In the genomic region with DNA sequence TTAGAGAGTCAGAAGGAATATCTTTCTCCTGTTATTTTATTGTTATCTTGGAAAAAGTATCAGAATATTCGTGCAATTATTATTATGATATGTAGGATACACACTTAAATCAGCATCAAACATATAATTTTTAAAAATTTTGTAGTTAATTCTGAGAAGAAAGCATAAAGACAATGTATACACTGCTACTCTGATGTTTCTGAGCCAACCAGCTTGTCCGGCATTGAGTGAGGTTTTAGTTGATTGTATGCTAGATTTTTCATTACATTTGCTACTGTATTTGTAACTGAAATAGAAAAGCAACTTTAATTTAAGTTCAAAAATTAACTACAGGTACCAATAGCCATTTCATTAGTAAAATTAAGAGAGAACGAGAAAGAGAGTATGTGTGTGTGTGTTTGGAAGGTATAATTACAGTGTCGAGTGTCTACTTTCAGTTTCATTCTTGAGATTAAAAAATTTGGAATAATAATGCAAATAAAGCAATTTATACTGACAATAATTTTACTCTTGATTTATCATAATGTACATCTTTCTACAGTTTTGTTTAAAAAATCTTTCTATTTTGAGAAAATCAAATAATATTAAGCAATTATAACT, we compare ENCODE assay signal across 12 cellular contexts.
DNase-seq lines count a peak whose midpoint lies in the region; ATAC-seq, FAIRE-seq and TF ChIP-seq lines count a peak whose summit lies in the region.
"Had no signal": no experiment of that assay in that cellular context is flagged by ENCODE, and none has a peak within 500 bp of the region (broad histone marks: within the 10 kb centered on the region; RNA-seq: fewer than 3 reads in every experiment).

No MANE protein-coding gene starts in this region.

- no peaks in the 10 kb centered on the region for H3K27me3 ChIP-seq in CD4-positive, alpha-beta T cell (ENCODE audit: control insufficient read depth, insufficient read depth, low read length)
- no peaks in the 10 kb centered on the region for H3K27me3 ChIP-seq in MG63
- no peaks in the 10 kb centered on the region for H3K27me3 ChIP-seq in muscle layer of duodenum (ENCODE audit: low read depth, low read length)
- H3K27me3 ChIP-seq: neutrophil had no signal

- TF ChIP-seq CTCF in CD4-positive, alpha-beta T cell (IDR thresholded peaks at IDR 0.05), result no peak

- H3K36me3 Mint-ChIP-seq in CD4-positive, alpha-beta T cell (ENCODE audit: low read depth), result no peaks in the 10 kb centered on the region
- no peaks in the 10 kb centered on the region for H3K36me3 Mint-ChIP-seq in activated naive CD8-positive, alpha-beta T cell

- no peaks in the 10 kb centered on the region for H3K9me3 ChIP-seq in CD4-positive, alpha-beta T cell (ENCODE audit: control insufficient read depth, low read length)
- H3K9me3 ChIP-seq in MG63, result no peaks in the 10 kb centered on the region
- no peaks in the 10 kb centered on the region for H3K9me3 ChIP-seq in muscle layer of duodenum (ENCODE audit: control insufficient read depth in 1 of 2, low read length in 2 of 2)
- H3K9me3 ChIP-seq: neutrophil had no signal

- POLR2A ChIA-PET in CD4-positive, alpha-beta T cell (lab: Charles Lee), result no interaction called here

- H3K36me3 ChIP-seq in MG63, result no peaks in the 10 kb centered on the region
- H3K36me3 ChIP-seq in muscle layer of duodenum (ENCODE audit: control insufficient read depth in 1 of 2, insufficient read depth in 2 of 2, low read length in 2 of 2), result no peaks in the 10 kb centered on the region
- H3K36me3 ChIP-seq: neutrophil had no signal

- H3K4me3 ChIP-seq in MG63 (peak overlapping the region; percentile 55), muscle layer of duodenum (ENCODE audit: low read depth in 1 of 2, low read length in 2 of 2) (peak overlapping the region; percentile 56)

- H3K27me3 Mint-ChIP-seq in CD4-positive, alpha-beta T cell, result no peaks in the 10 kb centered on the region
- no peaks in the 10 kb centered on the region for H3K27me3 Mint-ChIP-seq in activated naive CD8-positive, alpha-beta T cell

- H3K4me1 Mint-ChIP-seq in CD4-positive, alpha-beta T cell (ENCODE audit: low read depth), result peaks cover 20% of the 10 kb centered on the region
- H3K4me1 Mint-ChIP-seq in activated naive CD8-positive, alpha-beta T cell (ENCODE audit: low read depth), result peaks cover 13% of the 10 kb centered on the region

- peak overlapping the region; percentile 84 for H3K27ac Mint-ChIP-seq in CD4-positive, alpha-beta T cell
- no peak overlapping the region for H3K27ac Mint-ChIP-seq in activated naive CD8-positive, alpha-beta T cell
- H3K27ac Mint-ChIP-seq: activated T-helper 1 cell treated with anti-CD3 and anti-CD28 coated beads, Interleukin-12 subunit alpha, Interleukin-12 subunit beta, Interleukin-2, Interleukin-4 antibody, amounts not matched to agents 30 ng/mL and 10 ng/mL and 1 ng/mL, durations not matched to agents 14 hours and 24 hours and 36 hours had no signal

- peak overlapping the region; percentile 92 for H3K4me3 Mint-ChIP-seq in CD4-positive, alpha-beta T cell
- peak overlapping the region; percentile 90 for H3K4me3 Mint-ChIP-seq in activated naive CD8-positive, alpha-beta T cell
- H3K4me3 Mint-ChIP-seq: activated T-helper 1 cell treated with anti-CD3 and anti-CD28 coated beads, Interleukin-12 subunit alpha, Interleukin-12 subunit beta, Interleukin-2, Interleukin-4 antibody, amounts not matched to agents 30 ng/mL and 10 ng/mL and 1 ng/mL, durations not matched to agents 14 hours and 24 hours and 36 hours had no signal

- H3K27ac ChIP-seq in CD4-positive, alpha-beta T cell (ENCODE audit: low read depth, low read length), result no peak overlapping the region
- no peak overlapping the region for H3K27ac ChIP-seq in muscle layer of duodenum (ENCODE audit: low read length)
- H3K27ac ChIP-seq: neutrophil had no signal

- no peak for DNase-seq in CD4-positive, alpha-beta T cell
- DNase-seq in MG63, result no peak
- DNase-seq in NCI-H524 treated with DMSO at 0.1 percent for 48 hours (lab: John Stamatoyannopoulos, UW), result no peak
- no peak for DNase-seq in head of caudate nucleus
- DNase-seq in superior temporal gyrus (ENCODE audit: extremely low spot score), result no peak
- DNase-seq in RCC 7860 (ENCODE audit: low spot score), result no peak
- DNase-seq: RPMI8226; stimulated activated CD8-positive, alpha-beta memory T cell treated with anti-CD3 and anti-CD28 coated beads, Interleukin-4, amount 100 ng/mL, for 48 hours had no signal

- no peak for FAIRE-seq in RCC 7860 (lab: Jason Lieb, UNC)

- CTCF ChIA-PET in CD4-positive, alpha-beta T cell (lab: Charles Lee), result no interaction called here

- no peaks in the 10 kb centered on the region for H3K4me1 ChIP-seq in muscle layer of duodenum (ENCODE audit: control insufficient read depth in 1 of 2, insufficient read depth in 2 of 2, low read length in 2 of 2)

- no peaks in the 10 kb centered on the region for H3K9me3 Mint-ChIP-seq in CD4-positive, alpha-beta T cell
- H3K9me3 Mint-ChIP-seq in activated naive CD8-positive, alpha-beta T cell (ENCODE audit: low read depth), result no peaks in the 10 kb centered on the region
- H3K9me3 Mint-ChIP-seq: activated T-helper 1 cell treated with anti-CD3 and anti-CD28 coated beads, Interleukin-12 subunit alpha, Interleukin-12 subunit beta, Interleukin-2, Interleukin-4 antibody, amounts not matched to agents 30 ng/mL and 10 ng/mL and 1 ng/mL, durations not matched to agents 14 hours and 24 hours and 36 hours had no signal

- no peak for ATAC-seq in CD4-positive, alpha-beta T cell (ENCODE audit: poor library complexity)

- intact Hi-C loops in CD4-positive, alpha-beta T cell (cut with DNase I, micrococcal nuclease), result no loop called here
- intact Hi-C loops in head of caudate nucleus (cut with DNase I), result no loop called here
